9 cellular contexts compared by ENCODE assay signal in genomic region chr12:44015333-44015941, GRCh38.
DNase-seq lines count a peak whose midpoint lies in the region; ATAC-seq and TF ChIP-seq lines count a peak whose summit lies in the region.
"Had no signal": no experiment of that assay in that cellular context is flagged by ENCODE, and none has a peak within 500 bp of the region (broad histone marks: within the 10 kb centered on the region; RNA-seq: fewer than 3 reads in every experiment).

No MANE protein-coding gene starts in this region.

- H3K36me3 Mint-ChIP-seq in mesothelial cell of epicardium, result peaks cover under 1% of the 10 kb centered on the region
- H3K36me3 Mint-ChIP-seq in activated T-helper 1 cell treated with anti-CD3 and anti-CD28 coated beads, Interleukin-12 subunit alpha, Interleukin-12 subunit beta, Interleukin-2, Interleukin-4 antibody, amounts not matched to agents 30 ng/mL and 10 ng/mL and 1 ng/mL, durations not matched to agents 14 hours and 24 hours and 36 hours (ENCODE audit: low read depth), result no peaks in the 10 kb centered on the region

- intact Hi-C loops in activated T-helper 1 cell treated with anti-CD3 and anti-CD28 coated beads, Interleukin-12 subunit alpha, Interleukin-12 subunit beta, Interleukin-2, Interleukin-4 antibody, amounts not matched to agents 30 ng/mL and 10 ng/mL and 1 ng/mL, durations not matched to agents 14 hours and 24 hours and 36 hours (cut with micrococcal nuclease), result loop anchor here (1.0 to 5.0 kb wide), 5 partner anchors 58 to 932 kb away; no protein-coding TSS in a partner anchor

- no peak overlapping the region for H3K9ac ChIP-seq in NT2/D1 (ENCODE audit: insufficient read length, low read depth)
- H3K9ac ChIP-seq: BLaER1 had no signal

- H3K27me3 Mint-ChIP-seq in mesothelial cell of epicardium (ENCODE audit: low read depth), result no peaks in the 10 kb centered on the region
- peaks cover 3% of the 10 kb centered on the region for H3K27me3 Mint-ChIP-seq in activated T-helper 1 cell treated with anti-CD3 and anti-CD28 coated beads, Interleukin-12 subunit alpha, Interleukin-12 subunit beta, Interleukin-2, Interleukin-4 antibody, amounts not matched to agents 30 ng/mL and 10 ng/mL and 1 ng/mL, durations not matched to agents 14 hours and 24 hours and 36 hours (ENCODE audit: insufficient read depth)

- H3K4me1 ChIP-seq in NT2/D1 (ENCODE audit: insufficient read depth, insufficient read length), result no peaks in the 10 kb centered on the region
- H3K4me1 ChIP-seq: BLaER1 had no signal

- no peak overlapping the region for H3K27ac Mint-ChIP-seq in mesothelial cell of epicardium
- H3K27ac Mint-ChIP-seq in activated T-helper 1 cell treated with anti-CD3 and anti-CD28 coated beads, Interleukin-12 subunit alpha, Interleukin-12 subunit beta, Interleukin-2, Interleukin-4 antibody, amounts not matched to agents 30 ng/mL and 10 ng/mL and 1 ng/mL, durations not matched to agents 14 hours and 24 hours and 36 hours, result no peak overlapping the region

- peak; percentile 86 for ATAC-seq in GM21529 (IDR thresholded peaks at IDR 0.05; ENCODE audit: unreplicated experiment)

- no peaks in the 10 kb centered on the region for H3K9me3 ChIP-seq in NT2/D1 (ENCODE audit: insufficient read depth, low read length)
- H3K9me3 ChIP-seq: BLaER1 had no signal

- H3K9me3 Mint-ChIP-seq in mesothelial cell of epicardium, result no peaks in the 10 kb centered on the region
- peaks cover 4% of the 10 kb centered on the region for H3K9me3 Mint-ChIP-seq in activated T-helper 1 cell treated with anti-CD3 and anti-CD28 coated beads, Interleukin-12 subunit alpha, Interleukin-12 subunit beta, Interleukin-2, Interleukin-4 antibody, amounts not matched to agents 30 ng/mL and 10 ng/mL and 1 ng/mL, durations not matched to agents 14 hours and 24 hours and 36 hours

- H3K4me3 Mint-ChIP-seq in mesothelial cell of epicardium, result no peak overlapping the region
- no peak overlapping the region for H3K4me3 Mint-ChIP-seq in activated T-helper 1 cell treated with anti-CD3 and anti-CD28 coated beads, Interleukin-12 subunit alpha, Interleukin-12 subunit beta, Interleukin-2, Interleukin-4 antibody, amounts not matched to agents 30 ng/mL and 10 ng/mL and 1 ng/mL, durations not matched to agents 14 hours and 24 hours and 36 hours

- H3K4me1 Mint-ChIP-seq in mesothelial cell of epicardium, result peaks cover 6% of the 10 kb centered on the region
- no peaks in the 10 kb centered on the region for H3K4me1 Mint-ChIP-seq in activated T-helper 1 cell treated with anti-CD3 and anti-CD28 coated beads, Interleukin-12 subunit alpha, Interleukin-12 subunit beta, Interleukin-2, Interleukin-4 antibody, amounts not matched to agents 30 ng/mL and 10 ng/mL and 1 ng/mL, durations not matched to agents 14 hours and 24 hours and 36 hours (ENCODE audit: low read depth)

- H3K36me3 ChIP-seq in NT2/D1 (ENCODE audit: insufficient read depth, insufficient read length, low read length), result no peaks in the 10 kb centered on the region

- DNase-seq in DMS79 treated with DMSO at 0.1 percent for 48 hours (lab: John Stamatoyannopoulos, UW) (peak; percentile 45), DMS79 (lab: John Stamatoyannopoulos, UW) (no peak), HT1080 (ENCODE audit: low read depth) (peak; percentile 49), NT2/D1 (ENCODE audit: low read depth, low spot score) (peak; percentile 28), dermis blood vessel endothelial cell (peak; percentile 58), mesothelial cell of epicardium (ENCODE audit: low spot score in 2 of 2, unreplicated experiment in 2 of 2) (no peak)
- DNase-seq in activated T-helper 1 cell treated with anti-CD3 and anti-CD28 coated beads, Interleukin-12 subunit alpha, Interleukin-12 subunit beta, Interleukin-2, Interleukin-4 antibody, amounts not matched to agents 30 ng/mL and 10 ng/mL and 1 ng/mL, durations not matched to agents 14 hours and 24 hours and 36 hours (ENCODE audit: low spot score), result no peak

- H3K27me3 ChIP-seq in NT2/D1 (ENCODE audit: insufficient read depth, insufficient read length), result no peaks in the 10 kb centered on the region
- H3K27me3 ChIP-seq: BLaER1 had no signal

- H3K4me3 ChIP-seq in NT2/D1 (ENCODE audit: insufficient read length, low read depth), result no peak overlapping the region
- H3K4me3 ChIP-seq: BLaER1 had no signal

- TF ChIP-seq CTCF in mesothelial cell of epicardium (IDR thresholded peaks at IDR 0.05; ENCODE audit: unreplicated experiment), result peak; percentile 60

Comparison
In these comparisons a context has a peak if more than half of its experiments do, and no peak if none do; other contexts are left out.
1. DNase-seq: peak in DMS79 treated with DMSO at 0.1 percent for 48 hours (single experiment), HT1080 (single experiment), NT2/D1 (single experiment) and dermis blood vessel endothelial cell (single experiment); none in DMS79 (single experiment), mesothelial cell of epicardium (0 of 2) and activated T-helper 1 cell treated with anti-CD3 and anti-CD28 coated beads, Interleukin-12 subunit alpha, Interleukin-12 subunit beta, Interleukin-2, Interleukin-4 antibody, amounts not matched to agents 30 ng/mL and 10 ng/mL and 1 ng/mL, durations not matched to agents 14 hours and 24 hours and 36 hours (single experiment).